Comparison of ENCODE assay signal across 11 cellular contexts in the genomic region with DNA sequence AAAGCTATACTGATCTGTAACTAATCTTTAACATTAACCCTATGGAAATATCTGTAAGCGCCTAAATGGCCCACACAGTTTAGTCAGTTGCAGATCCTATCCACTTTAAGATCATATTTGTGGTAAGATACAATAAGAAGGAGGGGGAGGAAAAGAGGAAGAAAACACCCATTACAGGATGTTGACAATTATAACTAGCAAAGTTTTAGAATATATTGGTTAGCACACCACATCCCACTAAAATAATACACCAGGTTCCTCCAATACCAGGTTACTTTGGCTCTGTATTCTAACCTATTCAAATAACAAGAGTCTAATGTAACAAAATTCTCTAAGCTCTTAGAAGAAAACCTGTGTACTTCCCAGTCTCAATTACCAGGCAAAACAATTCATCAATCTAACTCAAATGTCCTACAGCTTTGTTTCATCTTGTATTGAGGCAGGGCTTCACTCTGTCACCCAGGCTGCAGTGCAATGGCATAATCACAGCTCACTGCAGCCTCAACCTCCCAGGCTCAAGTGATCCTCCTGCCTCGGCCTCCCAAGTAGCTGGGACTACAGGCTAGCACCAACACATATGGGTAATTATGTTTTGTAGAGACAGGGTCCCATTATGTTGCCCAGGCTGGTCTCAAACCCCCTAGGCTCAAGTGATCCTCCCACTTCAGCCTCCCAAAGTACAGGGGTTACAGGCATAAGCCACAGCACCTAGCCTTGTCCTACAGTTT. TPM values are rescaled to one million over a fixed set of nuclear protein-coding genes. Genes with fewer than 3 reads are reported as not detected.
DNase-seq lines count a peak whose midpoint lies in the region; ATAC-seq and TF ChIP-seq lines count a peak whose summit lies in the region.
"Had no signal": no experiment of that assay in that cellular context is flagged by ENCODE, and none has a peak within 500 bp of the region (broad histone marks: within the 10 kb centered on the region; RNA-seq: fewer than 3 reads in every experiment).

No MANE protein-coding gene starts in this region.

- no peak for TF ChIP-seq CTCF in PC-9 (conservative IDR thresholded peaks at IDR 0.05)
- TF ChIP-seq CTCF in CD14-positive monocyte (IDR thresholded peaks at IDR 0.05) = no peak

- peaks cover 5% of the 10 kb centered on the region for H4K20me1 ChIP-seq in PC-9 (ENCODE audit: insufficient read depth)

- no peaks in the 10 kb centered on the region for H3K27me3 ChIP-seq in PC-9 (ENCODE audit: insufficient read depth, low read depth)

- H3K27ac ChIP-seq in PC-9 = no peak overlapping the region

- H3F3A ChIP-seq in PC-9 (ENCODE audit: insufficient read depth, low read depth) = peaks cover 8% of the 10 kb centered on the region; the same call in 1 of the 2 replicates

- H3K9me2 ChIP-seq in PC-9 (ENCODE audit: insufficient read depth) = no peaks in the 10 kb centered on the region

- TSS peak; percentile 4 for BruUV-seq in PC-9 (replicated peaks; lab: Mats Ljungman, UMichigan)

- no peak overlapping the region for H2AFZ ChIP-seq in PC-9

- peak overlapping the region; percentile 13; the same call in 1 of the 2 replicates for H3K4me2 ChIP-seq in PC-9

- H3K9me3 Mint-ChIP-seq in central memory CD8-positive, alpha-beta T cell = peaks cover 6% of the 10 kb centered on the region
- peaks cover 3% of the 10 kb centered on the region for H3K9me3 Mint-ChIP-seq in stimulated activated memory B cell treated with anti-CD40 and anti-IgM and Interleukin-4, amounts not matched to agents 10 μg/mL and 1 μg/mL and 100 μg/mL, for 72 hours
- peaks cover 5 to 11% (median 7%) of the 10 kb centered on the region in 7 donors for H3K9me3 Mint-ChIP-seq in CD14-positive monocyte

- H3K27me3 Mint-ChIP-seq in central memory CD8-positive, alpha-beta T cell = no peaks in the 10 kb centered on the region
- no peaks in the 10 kb centered on the region for H3K27me3 Mint-ChIP-seq in stimulated activated memory B cell treated with anti-CD40 and anti-IgM and Interleukin-4, amounts not matched to agents 10 μg/mL and 1 μg/mL and 100 μg/mL, for 72 hours
- no peaks in the 10 kb centered on the region for H3K27me3 Mint-ChIP-seq in CD14-positive monocyte (ENCODE audit: low read depth in 3 of 3)

- H3K4me3 ChIP-seq in PC-9 = no peak overlapping the region

- H3K9me3 ChIP-seq in PC-9 (ENCODE audit: insufficient read depth, low read depth) = peaks cover 8% of the 10 kb centered on the region; the same call in 1 of the 2 replicates

- CTCF ChIA-PET in PC-9 (lab: Charles Lee) = no interaction called here

- peaks cover 60% of the 10 kb centered on the region for H3K4me1 Mint-ChIP-seq in central memory CD8-positive, alpha-beta T cell
- H3K4me1 Mint-ChIP-seq in stimulated activated memory B cell treated with anti-CD40 and anti-IgM and Interleukin-4, amounts not matched to agents 10 μg/mL and 1 μg/mL and 100 μg/mL, for 72 hours = peaks cover 44% of the 10 kb centered on the region
- peaks cover 31% of the 10 kb centered on the region for H3K4me1 Mint-ChIP-seq in CD14-positive monocyte

- peaks cover 12% of the 10 kb centered on the region for H3K36me3 Mint-ChIP-seq in central memory CD8-positive, alpha-beta T cell (ENCODE audit: insufficient read depth)
- H3K36me3 Mint-ChIP-seq in stimulated activated memory B cell treated with anti-CD40 and anti-IgM and Interleukin-4, amounts not matched to agents 10 μg/mL and 1 μg/mL and 100 μg/mL, for 72 hours = peaks cover 21% of the 10 kb centered on the region
- peaks cover 15 to 19% of the 10 kb centered on the region in 2 donors for H3K36me3 Mint-ChIP-seq in CD14-positive monocyte

- H3K36me3 ChIP-seq in PC-9 (ENCODE audit: low read depth) = 0 out of 2 replicates have a peak, but pooled peaks cover 14% of the 10 kb centered on the region

- peak; percentile 64 for DNase-seq in activated effector memory CD4-positive, alpha-beta T cell treated with anti-CD3 and anti-CD28 coated beads, Interleukin-2, amount 50 U/mL, for 16 hours
- DNase-seq in activated effector memory CD4-positive, alpha-beta T cell treated with Interleukin-2 at 50 U/mL for 16 hours = no peak
- DNase-seq in PC-9 (no peak), CD14-positive monocyte (ENCODE audit: low spot score) (no peak)
- DNase-seq in central memory CD8-positive, alpha-beta T cell (ENCODE audit: low spot score in 2 of 2) = no peak
- DNase-seq: C1 segment of cervical spinal cord, erythroblast, NCI-H446 had no signal

- H3K79me2 ChIP-seq in PC-9 (ENCODE audit: low read depth) = peaks cover 86% of the 10 kb centered on the region

- peak overlapping the region; percentile 81 for H3K27ac Mint-ChIP-seq in central memory CD8-positive, alpha-beta T cell (ENCODE audit: low read depth)
- peak overlapping the region; percentile 78 for H3K27ac Mint-ChIP-seq in stimulated activated memory B cell treated with anti-CD40 and anti-IgM and Interleukin-4, amounts not matched to agents 10 μg/mL and 1 μg/mL and 100 μg/mL, for 72 hours
- H3K27ac Mint-ChIP-seq in CD14-positive monocyte = peak overlapping the region in 2 of 7 donors; percentile 15 to 70

- POLR2A ChIA-PET in PC-9 (lab: Charles Lee; ENCODE audit: unreplicated experiment) = no interaction called here

- H3K4me1 ChIP-seq in PC-9 (replicated peaks; ENCODE audit: insufficient read depth) = peaks cover 23% of the 10 kb centered on the region

- intact Hi-C loops in PC-9 (cut with micrococcal nuclease; ENCODE audit: unreplicated experiment) = loop anchor here (5.0 kb wide), 1 partner anchor 762 kb away; a partner anchor contains a TSS
- intact Hi-C loops in CD14-positive monocyte (cut with micrococcal nuclease) = loop anchor here (5.0 to 10.0 kb wide), 5 partner anchors 52 to 867 kb away; a partner anchor contains a TSS

- peak overlapping the region; percentile 100 for H3K4me3 Mint-ChIP-seq in central memory CD8-positive, alpha-beta T cell
- peak overlapping the region; percentile 39 for H3K4me3 Mint-ChIP-seq in stimulated activated memory B cell treated with anti-CD40 and anti-IgM and Interleukin-4, amounts not matched to agents 10 μg/mL and 1 μg/mL and 100 μg/mL, for 72 hours
- no peak overlapping the region for H3K4me3 Mint-ChIP-seq in CD14-positive monocyte

- ATAC-seq in central memory CD8-positive, alpha-beta T cell (replicated peaks; ENCODE audit: extremely low read depth, poor library complexity, severe bottlenecking) = peak; percentile 7
- no peak for ATAC-seq in stimulated activated memory B cell treated with anti-CD40 and anti-IgM and Interleukin-4, amounts not matched to agents 10 μg/mL and 1 μg/mL and 100 μg/mL, for 72 hours
- ATAC-seq in HG02840 (IDR thresholded peaks at IDR 0.05; ENCODE audit: low FRiP score, unreplicated experiment) (no peak), GM18907 (IDR thresholded peaks at IDR 0.05; ENCODE audit: unreplicated experiment) (no peak)

RNA-seq across cellular contexts. Expression of a gene that starts 4.2 kb away (rescaled TPM):
- total RNA-seq in PC-9 (2021) = 28.1 and 31.7 TPM in 2 replicates
- 1 to 10 TPM; 5.4 to 5.5 TPM for polyA plus RNA-seq in CD14-positive monocyte

Comparison
In these comparisons a context has a peak if more than half of its experiments do, and no peak if none do; other contexts are left out.
1. H3K4me3 Mint-ChIP-seq: peak in central memory CD8-positive, alpha-beta T cell (single experiment) and stimulated activated memory B cell treated with anti-CD40 and anti-IgM and Interleukin-4, amounts not matched to agents 10 μg/mL and 1 μg/mL and 100 μg/mL, for 72 hours (single experiment); none in CD14-positive monocyte (0 of 2).